Comparison of ENCODE assay signal across 33 cellular contexts in the genomic region with DNA sequence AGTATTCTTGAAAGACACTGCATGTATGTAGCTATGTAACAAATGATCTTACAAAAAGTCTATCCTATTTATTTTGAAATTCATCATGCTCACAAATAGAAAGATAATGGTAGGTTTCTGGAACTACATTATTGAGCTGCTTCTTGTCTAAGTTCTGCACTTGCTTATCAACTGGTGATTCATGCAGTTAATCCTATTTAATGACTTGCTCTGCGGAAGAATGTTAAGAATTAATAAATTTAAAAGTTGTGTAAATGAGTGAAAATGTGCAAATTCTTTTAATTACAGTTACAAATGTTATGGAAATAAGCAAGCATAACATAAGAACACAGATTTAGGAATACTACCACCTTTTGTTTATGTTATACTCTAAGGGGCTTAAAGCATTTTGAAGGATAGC.
"Had no signal": no experiment of that assay in that cellular context is flagged by ENCODE, and none has a peak within 500 bp of the region (broad histone marks: within the 10 kb centered on the region; RNA-seq: fewer than 3 reads in every experiment).

No MANE protein-coding gene starts in this region.

- ATAC-seq: activated CD4-positive, alpha-beta T cell treated with anti-CD3 and anti-CD28 coated beads for 36 hours; activated CD4-positive, CD25-positive, alpha-beta regulatory T cell treated with anti-CD3 and anti-CD28 coated beads, Interleukin-2, amount 50 U/mL, for 24 hours; activated CD8-positive, alpha-beta T cell treated with anti-CD3 and anti-CD28 coated beads, Interleukin-2, amount 10 ng/mL, durations not matched to agents 7 days and 5 days; body of pancreas; PC-3; WTC11 had no signal

- H3K27me3 ChIP-seq: body of pancreas, breast epithelium, Peyer's patch, SJSA1 had no signal

- H3K4me3 ChIP-seq: body of pancreas, breast epithelium, Peyer's patch, SJSA1 had no signal

- FAIRE-seq: astrocyte, TTC549 had no signal

- H3K4me1 ChIP-seq: body of pancreas, breast epithelium, Peyer's patch, SJSA1 had no signal

- H3K36me3 ChIP-seq: Peyer's patch, SJSA1 had no signal

- DNase-seq: activated CD4-positive, alpha-beta T cell treated with anti-CD3 and anti-CD28 coated beads for 36 hours; activated CD4-positive, alpha-beta T cell treated with anti-CD3 and anti-CD28 coated beads, Interleukin-2, amount 10 ng/mL, durations not matched to agents 7 days and 5 days; activated CD4-positive, alpha-beta T cell treated with anti-CD3 and anti-CD28 coated beads, Interleukin-2, amount 50 U/mL, for 48 hours; activated CD8-positive, alpha-beta T cell treated with anti-CD3 and anti-CD28 coated beads, Interleukin-2, amount 10 ng/mL, durations not matched to agents 7 days and 5 days; activated gamma-delta T cell; activated naive CD4-positive, alpha-beta T cell treated with Interleukin-2 at 50 U/mL for 16 hours; activated naive CD8-positive, alpha-beta T cell treated with anti-CD3 and anti-CD28 coated beads, Interleukin-2, amount 10 ng/mL, durations not matched to agents 7 days and 5 days; activated T-cell treated with anti-CD3 and anti-CD28 coated beads, Interleukin-2, amount 50 U/mL, for 24 hours; body of pancreas; KG1; MM.1S; MV-4-11; NCI-H1092; NCI-H1417; NCI-H146; NCI-H187; NCI-H2081; NCI-H226; NCI-H446 treated with DMSO at 0.1 percent for 48 hours; NCI-H524; NCI-H69; NK-92 treated with Interleukin-12 subunit alpha and Interleukin-12 subunit beta, amount 100 ng/mL, for 24 hours; PC-3; Peyer's patch; RPMI8226; SHP77 treated with DMSO at 0.1 percent for 48 hours; SW 1271 had no signal

- H3K9me3 ChIP-seq: body of pancreas, breast epithelium, Peyer's patch, SJSA1 had no signal

- H3K27ac ChIP-seq: body of pancreas, breast epithelium, Peyer's patch, SJSA1 had no signal
